In the genomic region with DNA sequence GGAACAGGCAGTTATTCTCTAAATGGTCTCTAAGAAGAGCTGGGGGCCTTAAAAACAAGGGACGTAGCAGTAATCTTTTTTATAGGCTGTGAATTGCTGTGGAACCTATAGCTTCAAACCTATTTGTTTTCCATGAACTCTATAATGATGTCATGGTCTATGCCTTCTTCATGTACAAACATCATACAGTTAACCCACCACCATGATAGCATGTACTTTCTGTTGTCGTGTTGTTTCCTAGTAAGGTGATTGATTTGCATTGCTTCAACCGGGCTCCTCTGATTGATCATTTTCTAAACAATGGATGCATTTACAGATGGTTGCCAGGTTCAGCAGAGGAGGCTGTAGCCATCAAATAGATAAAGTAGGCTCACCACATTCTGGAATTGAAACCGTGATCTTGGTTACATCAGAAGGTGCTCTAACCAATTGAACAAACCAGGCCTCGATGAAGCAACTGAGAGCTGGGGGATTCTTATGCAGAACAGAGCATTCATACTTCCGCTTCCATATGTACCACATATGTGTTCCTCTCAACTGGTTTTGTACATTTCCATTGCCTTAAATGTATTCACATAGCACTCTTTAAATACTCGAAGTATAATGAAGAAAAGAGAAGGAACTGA, we compare ENCODE assay signal across 10 cellular contexts. TPM values are rescaled to one million over a fixed set of nuclear protein-coding genes. Genes with fewer than 3 reads are reported as not detected.
DNase-seq lines count a peak whose midpoint lies in the region; ATAC-seq, FAIRE-seq and TF ChIP-seq lines count a peak whose summit lies in the region.
"Had no signal": no experiment of that assay in that cellular context is flagged by ENCODE, and none has a peak within 500 bp of the region (broad histone marks: within the 10 kb centered on the region; RNA-seq: fewer than 3 reads in every experiment).

No MANE protein-coding gene starts in this region.

- H3K4me3 ChIP-seq in A673 (ENCODE audit: low read depth, low read length, poor library complexity, severe bottlenecking) (no peak overlapping the region), BE2C (ENCODE audit: low read depth, low read length) (no peak overlapping the region)
- H3K4me3 ChIP-seq: A549 had no signal

- no peaks in the 10 kb centered on the region for H3K9me3 Mint-ChIP-seq in nephron progenitor cell

- intact Hi-C loops in A673 (cut with micrococcal nuclease; ENCODE audit: unreplicated experiment) = no loop called here

- CTCF ChIA-PET in A673 (lab: Charles Lee) = interaction anchor here (1.5 kb wide), 1 partner anchor 26 kb away, joined by 4 read pairs; a partner anchor contains a TSS

- H3K36me3 Mint-ChIP-seq in nephron progenitor cell (ENCODE audit: low read depth) = no peaks in the 10 kb centered on the region

- no peak overlapping the region for H3K27ac Mint-ChIP-seq in nephron progenitor cell

- FAIRE-seq in GM19239 (lab: Jason Lieb, UNC) = peak; percentile 96
- FAIRE-seq: A549 had no signal

- peak; percentile 71 for ATAC-seq in HG02885 (IDR thresholded peaks at IDR 0.05; ENCODE audit: poor library complexity, unreplicated experiment)
- ATAC-seq in HG03521 (IDR thresholded peaks at IDR 0.05; ENCODE audit: unreplicated experiment) = no peak
- ATAC-seq: A549 had no signal

- peaks cover 80% of the 10 kb centered on the region for H3K4me1 ChIP-seq in A673 (ENCODE audit: insufficient read depth, low read length, poor library complexity, severe bottlenecking)
- H3K4me1 ChIP-seq in BE2C = peaks cover 2% of the 10 kb centered on the region; the same call in 1 of the 2 replicates
- H3K4me1 ChIP-seq: A549 had no signal

- no peaks in the 10 kb centered on the region for H3K27me3 ChIP-seq in A673 (replicated peaks; ENCODE audit: insufficient read depth, low read depth, low read length, poor library complexity)
- no peaks in the 10 kb centered on the region for H3K27me3 ChIP-seq in BE2C

- no TSS peak for BruUV-seq in A673 (replicated peaks; lab: Mats Ljungman, UMichigan)

- peak overlapping the region; percentile 92 for H3K27ac ChIP-seq in A673 (ENCODE audit: low read depth, low read length, poor library complexity, severe bottlenecking)
- H3K27ac ChIP-seq: A549 had no signal

- H3K27me3 Mint-ChIP-seq in nephron progenitor cell (ENCODE audit: low read depth, poor library complexity) = peaks cover 10% of the 10 kb centered on the region

- H3K36me3 ChIP-seq in A673 (ENCODE audit: insufficient read depth, low read length, poor library complexity, severe bottlenecking) (no peaks in the 10 kb centered on the region), BE2C (no peaks in the 10 kb centered on the region)

- POLR2A ChIA-PET in A673 (lab: Charles Lee; ENCODE audit: low non-redundant PET) = no interaction called here

- TF ChIP-seq CTCF in A673 (conservative IDR thresholded peaks at IDR 0.05; ENCODE audit: low read depth, low read length) (no peak), nephron progenitor cell (IDR thresholded peaks at IDR 0.05) (no peak), BE2C (IDR thresholded peaks at IDR 0.05; ENCODE audit: low read depth, low read length) (no peak)

- peaks cover 1% of the 10 kb centered on the region for H3K4me1 Mint-ChIP-seq in nephron progenitor cell

- DNase-seq in A673 (ENCODE audit: low spot score) = no peak
- peak; percentile 32 for DNase-seq in GM19239 (ENCODE audit: insufficient read length, low spot score)
- peak; percentile 79 to 98 for DNase-seq in NOMO-1 (lab: John Stamatoyannopoulos, UW; ENCODE audit: unreplicated experiment in 2 of 2)
- DNase-seq in nephron progenitor cell = no peak
- DNase-seq in BE2C = no peak
- no peak for DNase-seq in activated T-cell treated with anti-CD3 and anti-CD28 coated beads, Interleukin-2, amount 50 U/mL, for 1 hour
- DNase-seq: occipital lobe had no signal

- H3K4me3 Mint-ChIP-seq in nephron progenitor cell = no peak overlapping the region

- H3K9me3 ChIP-seq in A673 (ENCODE audit: low read depth, low read length, poor library complexity, severe bottlenecking) = no peaks in the 10 kb centered on the region
- no peaks in the 10 kb centered on the region; the same call in none of the 2 replicates for H3K9me3 ChIP-seq in BE2C
- H3K9me3 ChIP-seq: A549 had no signal

RNA-seq across cellular contexts. Expression of a gene that starts 25.6 kb away (rescaled TPM):
- 46.8 and 60.7 TPM in 2 replicates for total RNA-seq in A673 (2021)
- 25.5 TPM for polyA plus RNA-seq in BE2C (2012; ENCODE audit: insufficient read depth, insufficient read length, low read depth)

Comparison
In these comparisons a context has a peak if more than half of its experiments do, and no peak if none do; other contexts are left out.
1. DNase-seq: peak in GM19239 (single experiment) and NOMO-1 (2 of 2); none in A673 (single experiment), nephron progenitor cell (single experiment), BE2C (single experiment) and activated T-cell treated with anti-CD3 and anti-CD28 coated beads, Interleukin-2, amount 50 U/mL, for 1 hour (single experiment).